13 cellular contexts compared by ENCODE assay signal in the genomic region with DNA sequence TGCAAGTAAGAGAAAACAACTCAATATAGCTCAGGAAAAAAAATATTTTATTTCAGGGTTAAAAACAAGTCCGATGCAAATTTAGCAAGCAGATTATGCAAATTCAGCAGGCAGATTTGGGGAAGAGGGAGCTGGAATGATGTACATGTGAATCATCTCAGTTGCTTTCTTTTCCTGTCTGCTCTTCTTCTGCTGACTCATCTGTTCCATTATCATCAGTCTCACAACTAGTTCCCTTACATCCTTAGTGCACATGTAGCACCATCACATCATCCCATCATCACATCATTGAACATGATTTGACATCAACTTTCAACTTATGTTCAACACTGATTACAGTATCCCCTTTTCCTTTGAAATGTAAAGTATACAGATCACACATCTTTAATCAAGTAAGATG. TPM values are rescaled to one million over a fixed set of nuclear protein-coding genes. Genes with fewer than 3 reads are reported as not detected.
DNase-seq lines count a peak whose midpoint lies in the region; ATAC-seq and TF ChIP-seq lines count a peak whose summit lies in the region.
"Had no signal": no experiment of that assay in that cellular context is flagged by ENCODE, and none has a peak within 500 bp of the region (broad histone marks: within the 10 kb centered on the region; RNA-seq: fewer than 3 reads in every experiment).

No MANE protein-coding gene starts in this region.

- H3K9me3 ChIP-seq in SK-N-MC (ENCODE audit: low read depth, low read length) = peaks cover 4% of the 10 kb centered on the region; the same call in 1 of the 2 replicates
- H3K9me3 ChIP-seq: BLaER1, suprapubic skin had no signal

- H3K27ac ChIP-seq in SK-N-MC = no peak overlapping the region
- H3K27ac ChIP-seq in brain microvascular endothelial cell = no peak overlapping the region
- H3K27ac ChIP-seq: BLaER1, suprapubic skin had no signal

- no peaks in the 10 kb centered on the region for H3K27me3 Mint-ChIP-seq in activated CD4-positive, alpha-beta memory T cell treated with anti-CD3 and anti-CD28 coated beads for 36 hours

- H3K36me3 Mint-ChIP-seq in activated CD4-positive, alpha-beta memory T cell treated with anti-CD3 and anti-CD28 coated beads for 36 hours = no peaks in the 10 kb centered on the region

- POLR2A ChIA-PET in activated CD4-positive, alpha-beta memory T cell treated with anti-CD3 and anti-CD28 coated beads for 36 hours (lab: Charles Lee) = no interaction called here

- H3K4me3 Mint-ChIP-seq in activated CD4-positive, alpha-beta memory T cell treated with anti-CD3 and anti-CD28 coated beads for 36 hours = no peak overlapping the region

- intact Hi-C loops in activated CD4-positive, alpha-beta memory T cell treated with anti-CD3 and anti-CD28 coated beads for 36 hours (cut with micrococcal nuclease) = no loop called here

- CTCF ChIA-PET in activated CD4-positive, alpha-beta memory T cell treated with anti-CD3 and anti-CD28 coated beads for 36 hours (lab: Charles Lee) = no interaction called here

- ATAC-seq in GM19035 (IDR thresholded peaks at IDR 0.05; ENCODE audit: unreplicated experiment) (peak; percentile 47), HG03039 (IDR thresholded peaks at IDR 0.05; ENCODE audit: unreplicated experiment) (peak; percentile 59), HG03520 (IDR thresholded peaks at IDR 0.05; ENCODE audit: unreplicated experiment) (no peak)

- DNase-seq in AG20443 (ENCODE audit: low spot score) (peak; percentile 9), SK-N-MC (ENCODE audit: low read depth, low spot score) (peak; percentile 28), amygdala (lab: John Stamatoyannopoulos, UW) (no peak), brain microvascular endothelial cell (no peak)
- no peak for DNase-seq in activated CD4-positive, alpha-beta memory T cell treated with anti-CD3 and anti-CD28 coated beads for 36 hours
- DNase-seq: erythroblast; NCI-H1694 treated with DMSO at 0.1 percent for 48 hours; stimulated activated CD4-positive, alpha-beta T cell treated with anti-CD3 and anti-CD28 coated beads, Interleukin-4, amount 100 ng/mL, for 1 hour had no signal

- H3K4me3 ChIP-seq in SK-N-MC (no peak overlapping the region), brain microvascular endothelial cell (ENCODE audit: low read depth, low read length) (no peak overlapping the region)
- H3K4me3 ChIP-seq: BLaER1, suprapubic skin had no signal

- H3K27me3 ChIP-seq in brain microvascular endothelial cell (replicated peaks) = no peaks in the 10 kb centered on the region
- H3K27me3 ChIP-seq: BLaER1, suprapubic skin had no signal

- H3K36me3 ChIP-seq in SK-N-MC (ENCODE audit: insufficient read depth, low read length) (no peaks in the 10 kb centered on the region), brain microvascular endothelial cell (replicated peaks) (no peaks in the 10 kb centered on the region)
- H3K36me3 ChIP-seq: BLaER1, suprapubic skin had no signal

- TF ChIP-seq CTCF in brain microvascular endothelial cell (IDR thresholded peaks at IDR 0.05; ENCODE audit: low read depth, low read length, missing control alignments) = no peak

- peaks cover 5% of the 10 kb centered on the region for H3K4me1 Mint-ChIP-seq in activated CD4-positive, alpha-beta memory T cell treated with anti-CD3 and anti-CD28 coated beads for 36 hours (ENCODE audit: low read depth)

- in situ Hi-C loops in brain microvascular endothelial cell (cut with HindIII; ENCODE audit: low pct_ligation_motif_present, low sequenced_read_pairs) = no loop called here

- H3K9me3 Mint-ChIP-seq in activated CD4-positive, alpha-beta memory T cell treated with anti-CD3 and anti-CD28 coated beads for 36 hours = peaks cover 10% of the 10 kb centered on the region

- no peak overlapping the region for H3K9ac ChIP-seq in SK-N-MC (ENCODE audit: insufficient read length)
- H3K9ac ChIP-seq: BLaER1 had no signal

- H3K27ac Mint-ChIP-seq in activated CD4-positive, alpha-beta memory T cell treated with anti-CD3 and anti-CD28 coated beads for 36 hours = no peak overlapping the region

RNA-seq across cellular contexts. Expression of gene DEFB113, which starts 11.5 kb away (rescaled TPM):
- not detected for total RNA-seq in activated CD4-positive, alpha-beta memory T cell treated with anti-CD3 and anti-CD28 coated beads for 36 hours
- total RNA-seq: suprapubic skin had no signal

RNA-seq across cellular contexts. Expression of gene DEFB114, which starts 16.9 kb away (rescaled TPM):
- total RNA-seq in activated CD4-positive, alpha-beta memory T cell treated with anti-CD3 and anti-CD28 coated beads for 36 hours = not detected
- total RNA-seq: suprapubic skin had no signal

RNA-seq across cellular contexts. Expression of gene DEFB110, which starts 40.9 kb away (rescaled TPM):
- not detected for total RNA-seq in activated CD4-positive, alpha-beta memory T cell treated with anti-CD3 and anti-CD28 coated beads for 36 hours
- total RNA-seq: suprapubic skin had no signal

Comparison
In these comparisons a context has a peak if more than half of its experiments do, and no peak if none do; other contexts are left out.
1. DNase-seq: peak in AG20443 (single experiment) and SK-N-MC (single experiment); none in amygdala (0 of 56), brain microvascular endothelial cell (single experiment) and activated CD4-positive, alpha-beta memory T cell treated with anti-CD3 and anti-CD28 coated beads for 36 hours (single experiment).